12 cellular contexts compared by ENCODE assay signal in genomic region chr1:30323841-30324240, GRCh38.
"Had no signal": no experiment of that assay in that cellular context is flagged by ENCODE, and none has a peak within 500 bp of the region (broad histone marks: within the 10 kb centered on the region; RNA-seq: fewer than 3 reads in every experiment).

No MANE protein-coding gene starts in this region.

- H3K27ac ChIP-seq: pancreas, SK-N-MC had no signal

- H3K4me3 ChIP-seq: adrenal gland, pancreas, SK-N-MC had no signal

- H3K27me3 ChIP-seq: adrenal gland, pancreas had no signal

- H3K4me1 ChIP-seq: adrenal gland, pancreas had no signal

- H3K9me3 ChIP-seq: adrenal gland, pancreas had no signal

- H3K36me3 ChIP-seq: adrenal gland, pancreas had no signal

- DNase-seq: activated CD4-positive, alpha-beta T cell treated with anti-CD3 and anti-CD28 coated beads for 48 hours; activated CD8-positive, alpha-beta T cell treated with anti-CD3 and anti-CD28 coated beads, Interleukin-2, amount 10 ng/mL, durations not matched to agents 7 days and 5 days; activated naive CD4-positive, alpha-beta T cell treated with anti-CD3 and anti-CD28 coated beads for 36 hours; dermis blood vessel endothelial cell; glutamatergic neuron; left colon; mammary epithelial cell; pancreas; small intestine had no signal

- ATAC-seq: activated CD8-positive, alpha-beta T cell treated with anti-CD3 and anti-CD28 coated beads, Interleukin-2, amount 10 ng/mL, durations not matched to agents 7 days and 5 days; left colon; WTC11 had no signal
